ENCODE assay signal across 13 cellular contexts in genomic region chr2:218261424-218262273, GRCh38. TPM values are rescaled to one million over a fixed set of nuclear protein-coding genes. Genes with fewer than 3 reads are reported as not detected.
A peak's percentile ranks its signal among the peaks of the same experiment; 100 is the strongest.
DNase-seq lines count a peak whose midpoint lies in the region; ATAC-seq, FAIRE-seq and TF ChIP-seq lines count a peak whose summit lies in the region.
"Had no signal": no experiment of that assay in that cellular context is flagged by ENCODE, and none has a peak within 500 bp of the region (broad histone marks: within the 10 kb centered on the region; RNA-seq: fewer than 3 reads in every experiment).

No MANE protein-coding gene starts in this region.

- TF ChIP-seq CTCF in fibroblast of villous mesenchyme (IDR thresholded peaks at IDR 0.05; ENCODE audit: insufficient read depth, low read depth, low read length), result no peak
- no peak for TF ChIP-seq CTCF in D721Med (IDR thresholded peaks at IDR 0.05; ENCODE audit: insufficient read depth, missing control alignments)

- no peak for FAIRE-seq in D721Med (lab: Jason Lieb, UNC)

- H3K36me3 ChIP-seq in H7 (replicated peaks; ENCODE audit: control insufficient read depth, insufficient read depth, low read length), result peaks cover 13% of the 10 kb centered on the region

- H3K4me3 ChIP-seq in H7 (ENCODE audit: insufficient read depth, low read depth, low read length) (no peak overlapping the region), fibroblast of villous mesenchyme (ENCODE audit: low read depth, low read length) (no peak overlapping the region)

- ATAC-seq in HG03108 (IDR thresholded peaks at IDR 0.05; ENCODE audit: unreplicated experiment) (no peak), HG02973 (IDR thresholded peaks at IDR 0.05; ENCODE audit: unreplicated experiment) (no peak)
- ATAC-seq: stimulated activated naive CD8-positive, alpha-beta T cell treated with anti-CD3 and anti-CD28 coated beads, Interleukin-15, Interleukin-2, amounts not matched to agents 100 U/mL and 50 U/mL, for 24 hours had no signal

- peak; percentile 54 for DNase-seq in H7
- peak; percentile 12 for DNase-seq in NCI-H82 treated with DMSO at 0.1 percent for 48 hours (lab: John Stamatoyannopoulos, UW; ENCODE audit: unreplicated experiment)
- peak; percentile 14 for DNase-seq in fibroblast of villous mesenchyme (ENCODE audit: low read depth)
- peak; percentile 27 for DNase-seq in renal cortical epithelial cell (ENCODE audit: low read depth)
- no peak for DNase-seq in D721Med (ENCODE audit: insufficient read length, low spot score)
- no peak for DNase-seq in effector CD8-positive, alpha-beta T cell (lab: John Stamatoyannopoulos, UW)
- DNase-seq: activated naive CD4-positive, alpha-beta T cell treated with Interleukin-2 at 50 U/mL for 16 hours; HCEC 1CT; KBM-7; SK-N-SH; stimulated activated naive CD8-positive, alpha-beta T cell treated with anti-CD3 and anti-CD28 coated beads, Interleukin-15, Interleukin-2, amounts not matched to agents 100 U/mL and 50 U/mL, for 24 hours had no signal

- H3K27me3 ChIP-seq in H7 (ENCODE audit: control insufficient read depth, insufficient read depth, low read length), result no peaks in the 10 kb centered on the region

RNA-seq across cellular contexts. Expression of gene GPBAR1, which starts 0.8 kb away (rescaled TPM):
- total RNA-seq in H7 (2014; rRNA removed; shearing (Covaris generic)), result 0.11 TPM in 1 of 2 replicates, not detected in the other
- total RNA-seq in fibroblast of villous mesenchyme, result under 0.01 TPM in 1 of 2 replicates, not detected in the other
- total RNA-seq in renal cortical epithelial cell, result 0.65 TPM in 1 of 2 replicates, not detected in the other

RNA-seq across cellular contexts. Expression of gene AAMP, which starts 8.3 kb away (rescaled TPM):
- total RNA-seq in H7 (2014; rRNA removed; shearing (Covaris generic)), result 139 and 141 TPM in 2 replicates
- 104 and 110 TPM in 2 replicates for total RNA-seq in fibroblast of villous mesenchyme
- total RNA-seq in renal cortical epithelial cell, result 144 and 167 TPM in 2 replicates

RNA-seq across cellular contexts. Expression of gene PNKD, which starts 8.7 kb away (rescaled TPM):
- 46.5 and 61.3 TPM in 2 replicates for total RNA-seq in H7 (2014; rRNA removed; shearing (Covaris generic))
- total RNA-seq in fibroblast of villous mesenchyme (26.1 and 26.8 TPM in 2 replicates), renal cortical epithelial cell (37.2 and 74.1 TPM in 2 replicates)

RNA-seq across cellular contexts. Expression of gene TMBIM1, which starts 30.7 kb away (rescaled TPM):
- 34.1 and 35.6 TPM in 2 replicates for total RNA-seq in H7 (2014; rRNA removed; shearing (Covaris generic))
- total RNA-seq in fibroblast of villous mesenchyme (123 and 136 TPM in 2 replicates), renal cortical epithelial cell (165 and 404 TPM in 2 replicates)

RNA-seq across cellular contexts. Expression of gene ARPC2, which starts 44.7 kb away (rescaled TPM):
- total RNA-seq in H7 (2014; rRNA removed; shearing (Covaris generic)), result 146 and 167 TPM in 2 replicates
- total RNA-seq in fibroblast of villous mesenchyme (482 and 483 TPM in 2 replicates), renal cortical epithelial cell (374 and 520 TPM in 2 replicates)

Comparison
In these comparisons a context has a peak if more than half of its experiments do, and no peak if none do; other contexts are left out.
1. DNase-seq: peak in H7 (single experiment), NCI-H82 treated with DMSO at 0.1 percent for 48 hours (single experiment), fibroblast of villous mesenchyme (single experiment) and renal cortical epithelial cell (single experiment); none in D721Med (single experiment) and effector CD8-positive, alpha-beta T cell (single experiment).